ENCODE assay signal across 23 cellular contexts in genomic region chr1:245356891-245357585, GRCh38.
"Had no signal": no experiment of that assay in that cellular context is flagged by ENCODE, and none has a peak within 500 bp of the region (broad histone marks: within the 10 kb centered on the region; RNA-seq: fewer than 3 reads in every experiment).

No MANE protein-coding gene starts in this region.

- H3K27ac Mint-ChIP-seq: activated CD8-positive, alpha-beta T cell treated with anti-CD3 and anti-CD28 coated beads, Interleukin-2, amount 10 ng/mL, durations not matched to agents 7 days and 5 days; activated naive CD8-positive, alpha-beta T cell; activated T-cell treated with anti-CD3 and anti-CD28 coated beads, Interleukin-2, amount 50 U/mL, for 72 hours; effector memory CD8-positive, alpha-beta T cell; natural killer cell; T-helper 17 cell; WTC11 had no signal

- H3K36me3 Mint-ChIP-seq: activated naive CD8-positive, alpha-beta T cell; natural killer cell; WTC11 had no signal

- H3K9me3 ChIP-seq: gastrocnemius medialis, prostate gland, right lobe of liver, stomach, testis had no signal

- H3K27me3 Mint-ChIP-seq: activated naive CD8-positive, alpha-beta T cell had no signal

- H3K4me1 Mint-ChIP-seq: natural killer cell, WTC11 had no signal

- H3K4me3 ChIP-seq: gastrocnemius medialis, prostate gland, right lobe of liver, smooth muscle cell, stomach, testis had no signal

- H3K4me3 Mint-ChIP-seq: activated CD8-positive, alpha-beta T cell treated with anti-CD3 and anti-CD28 coated beads, Interleukin-2, amount 10 ng/mL, durations not matched to agents 7 days and 5 days; activated naive CD8-positive, alpha-beta T cell; activated T-cell treated with anti-CD3 and anti-CD28 coated beads, Interleukin-2, amount 50 U/mL, for 72 hours; effector memory CD8-positive, alpha-beta T cell; natural killer cell; T-helper 17 cell; WTC11 had no signal

- H3K27me3 ChIP-seq: brain microvascular endothelial cell, gastrocnemius medialis, right lobe of liver, stomach, testis had no signal

- ATAC-seq: activated CD8-positive, alpha-beta T cell treated with anti-CD3 and anti-CD28 coated beads, Interleukin-2, amount 10 ng/mL, durations not matched to agents 7 days and 5 days; activated T-cell treated with anti-CD3 and anti-CD28 coated beads, Interleukin-2, amount 50 U/mL, for 72 hours; effector memory CD8-positive, alpha-beta T cell; gastrocnemius medialis; natural killer cell; right lobe of liver; T-helper 17 cell; WTC11 had no signal

- H3K4me1 ChIP-seq: gastrocnemius medialis, prostate gland, right lobe of liver, stomach, testis had no signal

- DNase-seq: activated CD4-positive, alpha-beta T cell treated with anti-CD3 and anti-CD28 coated beads for 48 hours; activated CD8-positive, alpha-beta memory T cell treated with anti-CD3 and anti-CD28 coated beads, Interleukin-2, amount 50 U/mL, for 4 hours; activated CD8-positive, alpha-beta T cell treated with anti-CD3 and anti-CD28 coated beads, Interleukin-2, amount 10 ng/mL, durations not matched to agents 7 days and 5 days; activated gamma-delta T cell; activated T-cell treated with anti-CD3 and anti-CD28 coated beads, Interleukin-2, amount 50 U/mL, for 72 hours; anterior cingulate cortex; brain microvascular endothelial cell; cerebellar nuclear complex; dermis blood vessel endothelial cell; effector memory CD8-positive, alpha-beta T cell; gastrocnemius medialis; islet precursor cell; mesenchymal stem cell; natural killer cell; occipital lobe; right lobe of liver; stomach; T-helper 17 cell; testis had no signal

- H3K9me3 Mint-ChIP-seq: activated T-cell treated with anti-CD3 and anti-CD28 coated beads, Interleukin-2, amount 50 U/mL, for 72 hours; effector memory CD8-positive, alpha-beta T cell; natural killer cell; WTC11 had no signal

- H3K27ac ChIP-seq: brain microvascular endothelial cell, gastrocnemius medialis, prostate gland, right lobe of liver, stomach, testis had no signal

- H3K36me3 ChIP-seq: brain microvascular endothelial cell, gastrocnemius medialis, prostate gland, right lobe of liver, stomach had no signal

- H3K4me2 ChIP-seq: smooth muscle cell had no signal
